In genomic region chr15:89075846-89076245, GRCh38 we compare ENCODE assay signal across 1 cellular context.
TF ChIP-seq lines count a peak whose summit lies in the region.

No MANE protein-coding gene starts in this region.

TF ChIP-seq in K562, 482 proteins besides CTCF, POLR2A, EP300 and RAD21 (continued from another document):
- no peak for TF ChIP-seq ZBTB40 (IDR thresholded peaks at IDR 0.05)
- TF ChIP-seq ZBTB40 (CRISPR knock-in tag; IDR thresholded peaks at IDR 0.05), result no peak
- TF ChIP-seq E2F6 (IDR thresholded peaks at IDR 0.05; ENCODE audit: borderline replicate concordance in 1 of 2, extremely low read depth in 1 of 2, insufficient read depth in 1 of 2, insufficient read length in 1 of 2, low read depth in 1 of 2, low read length in 1 of 2, poor library complexity in 1 of 2, severe bottlenecking in 1 of 2), result peak in 1 of 2 experiments; percentile 12
- TF ChIP-seq MYC (IDR thresholded peaks at IDR 0.05; ENCODE audit: low read depth, low read length), result 0 out of 2 replicates have a peak, but pooled peaks have one; percentile 21
- TF ChIP-seq MYC (CRISPR knock-in tag; IDR thresholded peaks at IDR 0.05; ENCODE audit: borderline replicate concordance, low read depth), result no peak
- peak; percentile 7 for TF ChIP-seq PRDM10 (IDR thresholded peaks at IDR 0.05; ENCODE audit: partially characterized antibody)
- TF ChIP-seq RAD51 (IDR thresholded peaks at IDR 0.05; ENCODE audit: borderline replicate concordance, low read depth), result no peak
- TF ChIP-seq RNF2 (IDR thresholded peaks at IDR 0.05), result peak; percentile 43; the same call in 1 of the 2 replicates
- no peak for TF ChIP-seq JUND (IDR thresholded peaks at IDR 0.05; ENCODE audit: borderline replicate concordance, low read depth, low read length)
- TF ChIP-seq JUND (tag; IDR thresholded peaks at IDR 0.05; ENCODE audit: borderline replicate concordance, low read depth, low read length), result peak; percentile 25; the same call in 1 of the 3 replicates
- no peak for TF ChIP-seq ZNF609 (CRISPR knock-in tag; IDR thresholded peaks at IDR 0.05; ENCODE audit: borderline replicate concordance)
- no peak for TF ChIP-seq ZNF407 (IDR thresholded peaks at IDR 0.05; ENCODE audit: low read depth)
- 0 out of 4 replicates have a peak, but pooled peaks of 1 of the 2 experiments have one; percentile 18 for TF ChIP-seq MNT (conservative IDR thresholded peaks at IDR 0.05)
